Comparison of ENCODE assay signal across 8 cellular contexts in the genomic region with DNA sequence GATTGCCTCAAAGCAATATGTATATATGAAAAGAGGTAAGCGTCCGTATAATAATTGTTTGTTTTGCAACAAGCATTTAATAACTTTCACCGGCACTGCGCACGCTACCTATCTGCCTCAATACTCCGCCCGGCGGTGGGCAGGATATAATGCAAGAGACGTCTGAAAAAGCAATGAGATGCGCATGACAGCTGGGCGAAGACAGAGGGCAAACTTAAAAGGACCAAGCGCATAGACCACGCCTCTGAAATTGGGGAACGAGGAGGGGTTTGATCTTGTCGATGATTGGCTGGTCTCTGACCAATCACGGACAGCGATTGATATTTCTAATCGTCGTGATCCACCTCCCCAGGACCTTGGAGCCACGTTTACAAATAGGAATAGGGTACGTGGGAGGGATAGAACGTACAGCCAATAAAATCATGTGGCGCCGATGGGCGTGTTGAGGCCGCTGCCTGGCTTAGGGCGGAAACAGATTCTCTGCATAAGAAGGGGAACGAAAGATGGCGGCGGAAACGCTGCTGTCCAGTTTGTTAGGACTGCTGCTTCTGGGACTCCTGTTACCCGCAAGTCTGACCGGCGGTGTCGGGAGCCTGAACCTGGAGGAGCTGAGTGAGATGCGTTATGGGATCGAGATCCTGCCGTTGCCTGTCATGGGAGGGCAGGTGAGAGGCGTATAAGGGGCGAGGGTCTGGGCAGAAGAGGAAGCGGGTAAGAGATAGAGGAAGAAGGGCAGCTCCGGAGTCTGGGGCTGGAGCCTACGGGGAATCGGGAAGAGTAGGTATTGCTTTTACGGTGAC. TPM values are rescaled to one million over a fixed set of nuclear protein-coding genes. Genes with fewer than 3 reads are reported as not detected.
DNase-seq lines count a peak whose midpoint lies in the region; ATAC-seq, FAIRE-seq and TF ChIP-seq lines count a peak whose summit lies in the region.

A gene with protein sequence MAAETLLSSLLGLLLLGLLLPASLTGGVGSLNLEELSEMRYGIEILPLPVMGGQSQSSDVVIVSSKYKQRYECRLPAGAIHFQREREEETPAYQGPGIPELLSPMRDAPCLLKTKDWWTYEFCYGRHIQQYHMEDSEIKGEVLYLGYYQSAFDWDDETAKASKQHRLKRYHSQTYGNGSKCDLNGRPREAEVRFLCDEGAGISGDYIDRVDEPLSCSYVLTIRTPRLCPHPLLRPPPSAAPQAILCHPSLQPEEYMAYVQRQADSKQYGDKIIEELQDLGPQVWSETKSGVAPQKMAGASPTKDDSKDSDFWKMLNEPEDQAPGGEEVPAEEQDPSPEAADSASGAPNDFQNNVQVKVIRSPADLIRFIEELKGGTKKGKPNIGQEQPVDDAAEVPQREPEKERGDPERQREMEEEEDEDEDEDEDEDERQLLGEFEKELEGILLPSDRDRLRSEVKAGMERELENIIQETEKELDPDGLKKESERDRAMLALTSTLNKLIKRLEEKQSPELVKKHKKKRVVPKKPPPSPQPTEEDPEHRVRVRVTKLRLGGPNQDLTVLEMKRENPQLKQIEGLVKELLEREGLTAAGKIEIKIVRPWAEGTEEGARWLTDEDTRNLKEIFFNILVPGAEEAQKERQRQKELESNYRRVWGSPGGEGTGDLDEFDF (plus strand): TSS at position 474 of the 800 bp plus-strand sequence. CDS start 30 bp downstream, at position 504.

- DNase-seq in AML-193 (lab: John Stamatoyannopoulos, UW) (peak; percentile 99), NCI-H345 treated with DMSO at 0.1 percent for 48 hours (lab: John Stamatoyannopoulos, UW; ENCODE audit: unreplicated experiment) (peak; percentile 99), cerebellar nuclear complex (lab: John Stamatoyannopoulos, UW) (peak; percentile 99), keratinocyte (ENCODE audit: low read depth, low spot score) (peak; percentile 99)
- DNase-seq in activated CD4-positive, CD25-positive, alpha-beta regulatory T cell treated with anti-CD3 and anti-CD28 coated beads, Interleukin-2, amount 50 U/mL, for 16 hours (ENCODE audit: low read depth, low spot score): peak; percentile 96
- DNase-seq in stimulated activated CD4-positive, alpha-beta T cell treated with anti-CD3 and anti-CD28 coated beads, Interleukin-15, amount 100 ng/mL, for 1 hour (ENCODE audit: low read depth in 1 of 2, low spot score in 1 of 2): peak; percentile 75 to 88

- dilution Hi-C loops in keratinocyte (cut with MboI; ENCODE audit: extremely low pct_ligation_motif_present, low sequenced_read_pairs): no loop called here

- no peaks in the 10 kb centered on the region for H4K20me1 ChIP-seq in keratinocyte (ENCODE audit: control insufficient read depth, extremely low read depth, insufficient read depth, low read length)

- H3K27me3 ChIP-seq in keratinocyte (ENCODE audit: control insufficient read depth, extremely low read depth, insufficient read depth, low read length): no peaks in the 10 kb centered on the region

- peak within 1 kb of the TSS; percentile 86 to 96 (median 94) for H3K4me3 ChIP-seq in keratinocyte (ENCODE audit: control insufficient read depth in 2 of 3, extremely low read depth in 1 of 3, insufficient read depth in 2 of 3, low read depth in 1 of 3, low read length in 3 of 3)

- peaks cover 3 to 8% of the 10 kb centered on the region in 2 experiments for H3K36me3 ChIP-seq in keratinocyte (ENCODE audit: control insufficient read depth in 2 of 2, extremely low read depth in 1 of 2, insufficient read depth in 2 of 2, low read length in 2 of 2)

- peaks cover 7% of the 10 kb centered on the region for H3K79me2 ChIP-seq in keratinocyte (ENCODE audit: control insufficient read depth, insufficient read depth, low read length)

- H3K9ac ChIP-seq in keratinocyte (ENCODE audit: control insufficient read depth, extremely low read depth, insufficient read depth, low read length): peak within 1 kb of the TSS; percentile 93

- H2AFZ ChIP-seq in keratinocyte (ENCODE audit: control insufficient read depth, low read length): peak within 1 kb of the TSS; percentile 100

- ATAC-seq in GM19025 (IDR thresholded peaks at IDR 0.05; ENCODE audit: low read depth, unreplicated experiment): peak; percentile 97
- peak; percentile 95 for ATAC-seq in HG03342 (IDR thresholded peaks at IDR 0.05; ENCODE audit: unreplicated experiment)

- peak; percentile 89 for FAIRE-seq in keratinocyte (lab: Jason Lieb, UNC)

- H3K9me1 ChIP-seq in keratinocyte (ENCODE audit: control insufficient read depth, extremely low read depth, insufficient read depth, low read length): no peaks in the 10 kb centered on the region

- H3K4me1 ChIP-seq in keratinocyte (ENCODE audit: control insufficient read depth, extremely low read depth, insufficient read depth, low read length): peaks cover 10% of the 10 kb centered on the region

- H3K27ac ChIP-seq in keratinocyte (ENCODE audit: control insufficient read depth, insufficient read depth, low read length): peak within 1 kb of the TSS; percentile 82

- H3K4me2 ChIP-seq in keratinocyte (ENCODE audit: control insufficient read depth, extremely low read depth, insufficient read depth, low read depth, low read length): peak within 1 kb of the TSS; percentile 85

- H3K9me3 ChIP-seq in keratinocyte (ENCODE audit: control insufficient read depth, low read depth, low read length): no peaks in the 10 kb centered on the region

- TF ChIP-seq CTCF in keratinocyte (optimal IDR thresholded peaks at IDR 0.05 in 1 of 3, IDR thresholded peaks at IDR 0.05 in 1 of 3, conservative IDR thresholded peaks at IDR 0.05 in 1 of 3; ENCODE audit: extremely low read depth in 1 of 3, insufficient read depth in 2 of 3, low read length in 3 of 3): peak; percentile 72 to 84 (median 75)

RNA-seq across cellular contexts. Expression of the gene that starts here (rescaled TPM):
- 82.2 to 96.9 TPM (median 95.1 TPM) in 3 replicates for polyA plus RNA-seq in keratinocyte
- polyA plus RNA-seq in keratinocyte (2011; ENCODE audit: low read depth): 99.9 TPM
- 33.5 and 39.2 TPM in 2 replicates for polyA plus RNA-seq in keratinocyte (2011; cell fraction: cytosol; rRNA removed)
- polyA plus RNA-seq in keratinocyte (2011; cell fraction: nucleus; rRNA removed): 228 and 250 TPM in 2 replicates
- 80.6 and 87.6 TPM in 2 replicates for polyA plus RNA-seq in keratinocyte (2012; ENCODE audit: low replicate concordance)
- polyA minus RNA-seq in keratinocyte: 89.5 to 129 TPM (median 110 TPM) in 3 replicates
- polyA minus RNA-seq in keratinocyte (2011; cell fraction: cytosol; rRNA and poly(A)+ RNA removed): 53.9 TPM
- 78.2 and 114 TPM in 2 replicates for polyA minus RNA-seq in keratinocyte (2011; cell fraction: nucleus; rRNA and poly(A)+ RNA removed)

Comparison
In these comparisons a context has a peak if more than half of its experiments do, and no peak if none do; other contexts are left out.
1. Peak in every context shown above with its lines: DNase-seq, ATAC-seq, H3K4me3 ChIP-seq and H3K27ac ChIP-seq.